ENCODE assay signal across 1 cellular context in genomic region chr10:6473430-6473829, GRCh38.
TF ChIP-seq lines count a peak whose summit lies in the region.

No MANE protein-coding gene starts in this region.

TF ChIP-seq in K562, 482 proteins besides CTCF, POLR2A, EP300 and RAD21 (continued from another document and continues in another):
- TF ChIP-seq ZNF316 (IDR thresholded peaks at IDR 0.05) = peak; percentile 28; the same call in 1 of the 2 replicates
- TF ChIP-seq DMBX1 (CRISPR knock-in tag; IDR thresholded peaks at IDR 0.05; ENCODE audit: borderline replicate concordance) = peak; percentile 4; the same call in 1 of the 2 replicates
- peak; percentile 80 to 93; a peak in 3 of 4 replicates for TF ChIP-seq RCOR1 (IDR thresholded peaks at IDR 0.05; ENCODE audit: borderline replicate concordance in 1 of 2, low read depth in 2 of 2, low read length in 2 of 2)
- TF ChIP-seq ATF4 (CRISPR knock-in tag; IDR thresholded peaks at IDR 0.05) = no peak; the same call in 1 of the 2 replicates
- no peak for TF ChIP-seq CSDE1 (IDR thresholded peaks at IDR 0.05)
- no peak for TF ChIP-seq CBX5 (IDR thresholded peaks at IDR 0.05; ENCODE audit: borderline replicate concordance, low read depth)
- TF ChIP-seq DLX4 (CRISPR knock-in tag; IDR thresholded peaks at IDR 0.05) = no peak
- TF ChIP-seq ZNF717 (CRISPR knock-in tag; IDR thresholded peaks at IDR 0.05) = no peak
- peak; percentile 91 for TF ChIP-seq TAL1 (IDR thresholded peaks at IDR 0.05)
- no peak for TF ChIP-seq U2AF2 (optimal IDR thresholded peaks at IDR 0.05; ENCODE audit: low read depth, low read length)
- TF ChIP-seq ZBTB9 (CRISPR knock-in tag; IDR thresholded peaks at IDR 0.05) = no peak
- TF ChIP-seq IRF1 (CRISPR knock-in tag; IDR thresholded peaks at IDR 0.05; ENCODE audit: borderline replicate concordance) = no peak
- no peak for TF ChIP-seq CCAR2 (IDR thresholded peaks at IDR 0.05; ENCODE audit: low read depth, low read length)
- no peak for TF ChIP-seq HEY1 (CRISPR knock-in tag; IDR thresholded peaks at IDR 0.05; ENCODE audit: borderline replicate concordance)
- peak; percentile 85 for TF ChIP-seq POLR2AphosphoS5 (IDR thresholded peaks at IDR 0.05; ENCODE audit: control insufficient read depth, insufficient read depth, low read depth, low read length)
- no peak for TF ChIP-seq ZNF639 (CRISPR knock-in tag; conservative IDR thresholded peaks at IDR 0.05 in 1 of 2, IDR thresholded peaks at IDR 0.05 in 1 of 2)
- peak; percentile 76 for TF ChIP-seq ZNF197 (CRISPR knock-in tag; IDR thresholded peaks at IDR 0.05; ENCODE audit: low read depth)
- no peak; the same call in 1 of the 2 replicates for TF ChIP-seq ZNF324 (CRISPR knock-in tag; IDR thresholded peaks at IDR 0.05)
- TF ChIP-seq RBM17 (IDR thresholded peaks at IDR 0.05; ENCODE audit: borderline replicate concordance, low read depth, low read length) = no peak
- TF ChIP-seq CHD2 (IDR thresholded peaks at IDR 0.05; ENCODE audit: low read depth, low read length) = no peak
- TF ChIP-seq TFAM (CRISPR knock-in tag; conservative IDR thresholded peaks at IDR 0.05) = no peak
- no peak for TF ChIP-seq ZNF212 (CRISPR knock-in tag; IDR thresholded peaks at IDR 0.05)
- TF ChIP-seq ZNF780A (CRISPR knock-in tag; IDR thresholded peaks at IDR 0.05) = no peak
- no peak for TF ChIP-seq ZSCAN32 (CRISPR knock-in tag; IDR thresholded peaks at IDR 0.05)
- TF ChIP-seq PATZ1 (CRISPR knock-in tag; IDR thresholded peaks at IDR 0.05; ENCODE audit: borderline replicate concordance) = no peak
- TF ChIP-seq ZNF699 (CRISPR knock-in tag; IDR thresholded peaks at IDR 0.05; ENCODE audit: insufficient replicate concordance) = no peak
- no peak for TF ChIP-seq ZNF696 (CRISPR knock-in tag; conservative IDR thresholded peaks at IDR 0.05)
- no peak for TF ChIP-seq ILK (tag; IDR thresholded peaks at IDR 0.05; ENCODE audit: borderline replicate concordance, low read depth)
- TF ChIP-seq ZNF586 (CRISPR knock-in tag; conservative IDR thresholded peaks at IDR 0.05) = no peak
- no peak for TF ChIP-seq HNRNPL (IDR thresholded peaks at IDR 0.05; ENCODE audit: low read depth, low read length)
- TF ChIP-seq SRSF7 (optimal IDR thresholded peaks at IDR 0.05; ENCODE audit: low read depth, low read length) = no peak
- TF ChIP-seq ZNF644 (tag; IDR thresholded peaks at IDR 0.05; ENCODE audit: low read depth) = no peak
- TF ChIP-seq ZNF347 (CRISPR knock-in tag; IDR thresholded peaks at IDR 0.05; ENCODE audit: low read depth) = no peak
- TF ChIP-seq KAT2B (IDR thresholded peaks at IDR 0.05; ENCODE audit: low read depth, low read length) = no peak
- TF ChIP-seq SPI1 (IDR thresholded peaks at IDR 0.05; ENCODE audit: borderline replicate concordance, low read depth, low read length) = no peak
- TF ChIP-seq NR4A1 (CRISPR knock-in tag; IDR thresholded peaks at IDR 0.05) = no peak
- TF ChIP-seq NR4A1 (tag; IDR thresholded peaks at IDR 0.05) = no peak
- TF ChIP-seq CUX1 (CRISPR knock-in tag; IDR thresholded peaks at IDR 0.05) = no peak
- no peak for TF ChIP-seq SP2 (IDR thresholded peaks at IDR 0.05; ENCODE audit: extremely low read depth, low read depth, low read length, poor library complexity, severe bottlenecking)
- TF ChIP-seq EZH2 (IDR thresholded peaks at IDR 0.05; ENCODE audit: borderline replicate concordance, low read depth, low read length) = no peak
- TF ChIP-seq ZC3H8 (IDR thresholded peaks at IDR 0.05) = no peak
- no peak; the same call in 1 of the 2 replicates for TF ChIP-seq EGR1 (conservative IDR thresholded peaks at IDR 0.05)
- TF ChIP-seq HDAC6 (IDR thresholded peaks at IDR 0.05; ENCODE audit: low read depth, low read length) = no peak
- no peak for TF ChIP-seq CBX1 (IDR thresholded peaks at IDR 0.05; ENCODE audit: low read depth)
- no peak for TF ChIP-seq NELFE (IDR thresholded peaks at IDR 0.05; ENCODE audit: insufficient read depth, insufficient read length)
- TF ChIP-seq BMI1 (IDR thresholded peaks at IDR 0.05; ENCODE audit: low read length) = no peak; the same call in 1 of the 2 replicates
- TF ChIP-seq ZSCAN29 (IDR thresholded peaks at IDR 0.05) = no peak
- no peak for TF ChIP-seq KLF6 (CRISPR knock-in tag; IDR thresholded peaks at IDR 0.05; ENCODE audit: borderline replicate concordance)
- TF ChIP-seq POU5F1 (IDR thresholded peaks at IDR 0.05; ENCODE audit: borderline replicate concordance, low read depth, low read length, partially characterized antibody) = no peak
- TF ChIP-seq KAT8 (IDR thresholded peaks at IDR 0.05; ENCODE audit: low read depth) = no peak
- TF ChIP-seq ZNF695 (CRISPR knock-in tag; IDR thresholded peaks at IDR 0.05) = no peak
- TF ChIP-seq NCOA6 (IDR thresholded peaks at IDR 0.05) = no peak; the same call in 1 of the 2 replicates
- TF ChIP-seq STAT5A (IDR thresholded peaks at IDR 0.05; ENCODE audit: borderline replicate concordance, low read length) = peak; percentile 84
- no peak for TF ChIP-seq BACH1 (tag; IDR thresholded peaks at IDR 0.05)
- TF ChIP-seq FIP1L1 (IDR thresholded peaks at IDR 0.05; ENCODE audit: low read depth, low read length, poor library complexity, severe bottlenecking) = no peak
- TF ChIP-seq ZNF592 (IDR thresholded peaks at IDR 0.05) = no peak; the same call in 1 of the 2 replicates
- TF ChIP-seq DDX20 (tag; IDR thresholded peaks at IDR 0.05; ENCODE audit: low read depth) = no peak
- TF ChIP-seq ZFP36 (IDR thresholded peaks at IDR 0.05; ENCODE audit: low read depth, low read length, partially characterized antibody) = no peak
